ENCODE assay signal across 8 cellular contexts in genomic region chr3:101695779-101696372, GRCh38. TPM values are rescaled to one million over a fixed set of nuclear protein-coding genes. Genes with fewer than 3 reads are reported as not detected.
DNase-seq lines count a peak whose midpoint lies in the region; ATAC-seq and TF ChIP-seq lines count a peak whose summit lies in the region.

No MANE protein-coding gene starts in this region.

- H3K4me3 ChIP-seq in cardiac fibroblast (replicated peaks in 1 of 2; ENCODE audit: low read depth in 2 of 2, low read length in 2 of 2), result no peak overlapping the region
- no peak overlapping the region for H3K4me3 ChIP-seq in mucosa of descending colon

- H3K4me1 ChIP-seq in mucosa of descending colon (ENCODE audit: low read depth), result no peaks in the 10 kb centered on the region

- H3K27ac Mint-ChIP-seq in CD14-positive monocyte, result no peak overlapping the region

- TF ChIP-seq CTCF in CD14-positive monocyte (IDR thresholded peaks at IDR 0.05) (peak; percentile 87), cardiac fibroblast (IDR thresholded peaks at IDR 0.05; ENCODE audit: low read depth, low read length) (peak; percentile 63), mucosa of descending colon (IDR thresholded peaks at IDR 0.05) (peak; percentile 57)

- no peaks in the 10 kb centered on the region for H3K9me3 ChIP-seq in mucosa of descending colon

- peaks cover 5% of the 10 kb centered on the region for H3K4me1 Mint-ChIP-seq in CD14-positive monocyte

- no peaks in the 10 kb centered on the region for H3K36me3 ChIP-seq in mucosa of descending colon (ENCODE audit: low read depth)

- H3K27me3 Mint-ChIP-seq in CD14-positive monocyte (ENCODE audit: low read depth in 3 of 3), result peaks cover 0 to 1% (median 0%) of the 10 kb centered on the region in 3 donors

- DNase-seq in CD14-positive monocyte (ENCODE audit: low spot score) (no peak), HT1080 (ENCODE audit: low read depth) (peak; percentile 51), cardiac fibroblast (ENCODE audit: low read depth in 2 of 2) (peak; percentile 73 to 85), mucosa of descending colon (peak in 1 of 3 donors; percentile 74), COLO829 (ENCODE audit: low spot score) (no peak), 8988T (no peak), NCI-H345 (lab: John Stamatoyannopoulos, UW) (no peak), GF-D8 (lab: John Stamatoyannopoulos, UW) (no peak)

- intact Hi-C loops in CD14-positive monocyte (cut with micrococcal nuclease) (no loop called here), mucosa of descending colon (cut with DNase I, micrococcal nuclease) (no loop called here)

- H3K9me3 Mint-ChIP-seq in CD14-positive monocyte, result no peaks in the 10 kb centered on the region

- ATAC-seq in mucosa of descending colon, result no peak

- no peaks in the 10 kb centered on the region for H3K36me3 Mint-ChIP-seq in CD14-positive monocyte

- no peak overlapping the region for H3K4me3 Mint-ChIP-seq in CD14-positive monocyte

RNA-seq across cellular contexts. Expression of gene RPL24, which starts 9.4 kb away (rescaled TPM):
- polyA plus RNA-seq in CD14-positive monocyte, result 100 to 1,000 TPM; 445 to 586 TPM
- 1,794 and 2,156 TPM in 2 replicates for total RNA-seq in HT1080 (2014; rRNA removed; shearing (Covaris generic))
- 2,002 and 2,534 TPM in 2 replicates for polyA plus RNA-seq in HT1080 (2015; cell fraction: cytosol; rRNA removed)
- 654 and 924 TPM in 2 replicates for polyA plus RNA-seq in HT1080 (2015; cell fraction: nucleus; rRNA removed)
- total RNA-seq in mucosa of descending colon, result 100 to 1,000 TPM; 710 to 847 (median 734) TPM

RNA-seq across cellular contexts. Expression of gene ZBTB11, which starts 18.9 kb away (rescaled TPM):
- 1 to 10 TPM; 5.1 to 6.8 TPM for polyA plus RNA-seq in CD14-positive monocyte
- 23.8 and 24.7 TPM in 2 replicates for total RNA-seq in HT1080 (2014; rRNA removed; shearing (Covaris generic))
- polyA plus RNA-seq in HT1080 (2015; cell fraction: cytosol; rRNA removed), result 12.4 and 16.8 TPM in 2 replicates
- 61.2 and 62.2 TPM in 2 replicates for polyA plus RNA-seq in HT1080 (2015; cell fraction: nucleus; rRNA removed)
- total RNA-seq in mucosa of descending colon, result 10 to 100 TPM; 13.0 to 19.4 (median 13.1) TPM

RNA-seq across cellular contexts. Expression of gene CEP97, which starts 28.5 kb away (rescaled TPM):
- 1 to 10 TPM in 1 of 2 donors, under 1 TPM in 1; 0.79 to 1.7 TPM for polyA plus RNA-seq in CD14-positive monocyte
- 11.1 and 11.7 TPM in 2 replicates for total RNA-seq in HT1080 (2014; rRNA removed; shearing (Covaris generic))
- polyA plus RNA-seq in HT1080 (2015; cell fraction: cytosol; rRNA removed), result 3.9 and 6.1 TPM in 2 replicates
- 14.3 and 14.6 TPM in 2 replicates for polyA plus RNA-seq in HT1080 (2015; cell fraction: nucleus; rRNA removed)
- total RNA-seq in mucosa of descending colon, result 10 to 100 TPM in 1 of 3 donors, 1 to 10 TPM in 2; 4.2 to 10.2 (median 4.3) TPM

Comparison
In these comparisons a context has a peak if more than half of its experiments do, and no peak if none do; other contexts are left out.
1. DNase-seq: peak in HT1080 (single experiment) and cardiac fibroblast (2 of 2); none in CD14-positive monocyte (single experiment), COLO829 (single experiment), 8988T (single experiment), NCI-H345 (single experiment) and GF-D8 (single experiment).
2. Peak in every context shown above with its lines, with median percentiles within 50 percentile points of each other: CTCF ChIP-seq.